ENCODE assay signal across 9 cellular contexts in the genomic region with DNA sequence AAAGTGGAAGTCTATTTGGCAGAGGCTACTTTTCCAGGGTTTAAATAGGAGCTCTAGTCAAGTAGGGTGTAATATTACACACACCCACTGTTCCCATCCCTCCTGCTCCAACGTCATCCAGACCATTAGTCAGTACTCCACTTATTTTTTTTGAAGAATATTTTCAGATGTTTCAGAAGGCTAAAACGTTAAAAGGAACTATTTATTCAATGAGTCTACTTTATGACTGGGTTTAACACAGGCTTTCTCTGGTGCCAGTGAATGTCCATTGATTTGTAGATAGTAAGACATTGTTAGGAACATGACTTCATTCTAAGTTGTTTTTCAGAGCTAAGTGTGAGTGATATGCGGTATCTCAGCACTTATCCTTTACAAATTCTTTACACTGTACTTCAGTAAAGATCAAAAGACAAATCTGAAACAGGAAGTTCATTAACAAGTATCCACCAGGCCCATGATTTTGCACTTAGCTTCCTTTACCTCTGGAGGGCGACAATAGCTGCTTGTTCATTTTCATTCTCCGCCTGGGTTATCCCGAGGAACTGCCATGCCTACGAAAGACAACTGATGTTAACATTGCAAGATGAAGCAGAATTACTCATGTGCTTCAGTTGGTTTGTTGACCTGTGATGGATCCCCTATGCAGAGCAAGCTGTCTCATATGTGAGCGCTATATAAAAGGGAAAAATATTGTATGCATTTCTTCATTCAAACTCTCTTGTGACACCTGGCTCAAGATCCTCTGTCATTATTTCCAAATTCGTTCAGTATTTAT.
DNase-seq lines count a peak whose midpoint lies in the region; ATAC-seq and TF ChIP-seq lines count a peak whose summit lies in the region.
"Had no signal": no experiment of that assay in that cellular context is flagged by ENCODE, and none has a peak within 500 bp of the region (broad histone marks: within the 10 kb centered on the region; RNA-seq: fewer than 3 reads in every experiment).

No MANE protein-coding gene starts in this region.

- H4K20me1 ChIP-seq in H9 (ENCODE audit: control insufficient read depth, insufficient read depth, insufficient read length), result no peaks in the 10 kb centered on the region
- H4K20me1 ChIP-seq in PC-9 (ENCODE audit: insufficient read depth), result no peaks in the 10 kb centered on the region

- no peaks in the 10 kb centered on the region for H3K23me2 ChIP-seq in H9 (ENCODE audit: insufficient read length, low read depth, low read length, poor library complexity, severe bottlenecking)

- H2BK120ac ChIP-seq in H9 (ENCODE audit: low read depth, low read length, poor library complexity, severe bottlenecking), result no peak overlapping the region

- H3K4me1 Mint-ChIP-seq in H9, result peaks cover 2 to 5% of the 10 kb centered on the region in 2 experiments; a peak in 3 of 4 replicates

- no peak overlapping the region for H3K14ac ChIP-seq in H9 (ENCODE audit: insufficient read depth, low read length)

- H3K27me3 ChIP-seq in H9 (ENCODE audit: insufficient read depth, low read length) (no peaks in the 10 kb centered on the region), PC-9 (ENCODE audit: insufficient read depth, low read depth) (no peaks in the 10 kb centered on the region), lower lobe of right lung (ENCODE audit: low read depth) (no peaks in the 10 kb centered on the region)
- H3K27me3 ChIP-seq: neutrophil had no signal

- H3K27ac ChIP-seq in 22Rv1 (no peak overlapping the region), H9 (ENCODE audit: insufficient read length, low read depth, low read length) (no peak overlapping the region), PC-9 (no peak overlapping the region), lower lobe of right lung (no peak overlapping the region)
- H3K27ac ChIP-seq: neutrophil had no signal

- H3F3A ChIP-seq in PC-9 (ENCODE audit: insufficient read depth, low read depth), result no peaks in the 10 kb centered on the region

- no peak overlapping the region for H2AFZ ChIP-seq in H9 (ENCODE audit: low read length)
- H2AFZ ChIP-seq in PC-9, result peak overlapping the region; percentile 23; the same call in 1 of the 2 replicates

- no peaks in the 10 kb centered on the region for H3K9me3 ChIP-seq in H9 (ENCODE audit: control insufficient read depth, low read depth, low read length)
- no peaks in the 10 kb centered on the region for H3K9me3 ChIP-seq in PC-9 (ENCODE audit: insufficient read depth, low read depth)
- no peaks in the 10 kb centered on the region for H3K9me3 ChIP-seq in lower lobe of right lung
- H3K9me3 ChIP-seq: neutrophil had no signal

- H3K4me2 ChIP-seq in H9 (ENCODE audit: insufficient read depth, insufficient read length, low read length) (no peak overlapping the region), PC-9 (no peak overlapping the region)

- no peak overlapping the region for H3T11ph ChIP-seq in H9 (ENCODE audit: low read length)

- H2BK20ac ChIP-seq in H9 (ENCODE audit: low read depth, low read length, poor library complexity, severe bottlenecking), result no peak overlapping the region

- no peaks in the 10 kb centered on the region for H3K27me3 Mint-ChIP-seq in H9 (ENCODE audit: low read depth)

- POLR2A ChIA-PET in PC-9 (lab: Charles Lee; ENCODE audit: unreplicated experiment), result interaction anchor here (1.0 kb wide), 1 partner anchor 179 kb away, joined by 4 read pairs; no protein-coding TSS in a partner anchor

- DNase-seq in H9, result peak; percentile 57
- DNase-seq in Kasumi-1 (lab: John Stamatoyannopoulos, UW), result peak; percentile 81 to 90
- peak in 1 of 2 experiments; percentile 45 for DNase-seq in PC-9
- DNase-seq in dedifferentiated amniotic fluid mesenchymal stem cell (ENCODE audit: extremely low spot score), result peak; percentile 83
- no peak for DNase-seq in lower lobe of right lung
- DNase-seq in effector CD8-positive, alpha-beta T cell (lab: John Stamatoyannopoulos, UW), result no peak

- CTCF ChIA-PET in PC-9 (lab: Charles Lee), result interaction anchor here (0.5 to 1.6 kb wide), 7 partner anchors 119 to 846 kb away, joined by 3 to 11 read pairs (median 4); no protein-coding TSS in a partner anchor

- H3K4ac ChIP-seq in H9 (ENCODE audit: low read depth, low read length), result no peak overlapping the region

- H3K9me3 Mint-ChIP-seq in H9, result no peaks in the 10 kb centered on the region; a peak in 1 of 5 replicates

- H3K79me2 ChIP-seq in H9 (ENCODE audit: insufficient read depth, low read length) (no peaks in the 10 kb centered on the region), PC-9 (ENCODE audit: low read depth) (no peaks in the 10 kb centered on the region)

- H2BK15ac ChIP-seq in H9 (ENCODE audit: low read depth, low read length), result no peak overlapping the region

- H3K4me3 ChIP-seq in PC-9 (no peak overlapping the region), lower lobe of right lung (no peak overlapping the region)

- peak; percentile 86 for TF ChIP-seq CTCF in 22Rv1 (IDR thresholded peaks at IDR 0.05)
- TF ChIP-seq CTCF in GM12801 (IDR thresholded peaks at IDR 0.05; ENCODE audit: extremely low read depth, insufficient read length), result peak; percentile 61
- peak; percentile 86 for TF ChIP-seq CTCF in H9 (conservative IDR thresholded peaks at IDR 0.05)
- TF ChIP-seq CTCF in PC-9 (conservative IDR thresholded peaks at IDR 0.05), result peak; percentile 71
- peak; percentile 54 for TF ChIP-seq CTCF in lower lobe of right lung (IDR thresholded peaks at IDR 0.05)

- no peak overlapping the region for H4K5ac ChIP-seq in H9 (ENCODE audit: insufficient read length, low read depth, low read length)

- no peak overlapping the region for H2BK5ac ChIP-seq in H9 (ENCODE audit: insufficient read length, low read length)

- intact Hi-C loops in PC-9 (cut with micrococcal nuclease; ENCODE audit: unreplicated experiment) (loop anchor here (1.0 to 2.0 kb wide), 2 partner anchors 783 to 868 kb away; a partner anchor contains a TSS), lower lobe of right lung (cut with DNase I) (no loop called here)

- peak overlapping the region in 1 of 3 experiments; percentile 38; a peak in 2 of 7 replicates for H3K27ac Mint-ChIP-seq in H9

- no peak overlapping the region for H3K4me3 Mint-ChIP-seq in H9

- H3K36me3 ChIP-seq in PC-9 (ENCODE audit: low read depth) (no peaks in the 10 kb centered on the region), lower lobe of right lung (no peaks in the 10 kb centered on the region)
- H3K36me3 ChIP-seq: neutrophil had no signal

- H3K79me1 ChIP-seq in H9 (ENCODE audit: insufficient read depth, low read depth, low read length, poor library complexity, severe bottlenecking), result no peaks in the 10 kb centered on the region

- H3K9me2 ChIP-seq in PC-9 (ENCODE audit: insufficient read depth), result no peaks in the 10 kb centered on the region

- peaks cover 0 to 2% (median 0%) of the 10 kb centered on the region in 3 experiments; a peak in 1 of 7 replicates for H3K36me3 Mint-ChIP-seq in H9 (ENCODE audit: insufficient read depth in 1 of 3, low read depth in 3 of 3)

- no CpG with 5 or more reads among the region's 9 CpGs for WGBS in H9 (ENCODE audit: extremely low coverage, insufficient read length, low lambda C conversion rate)

- no peaks in the 10 kb centered on the region for H3K4me1 ChIP-seq in H9 (ENCODE audit: insufficient read depth, low read length)
- H3K4me1 ChIP-seq in PC-9 (replicated peaks; ENCODE audit: insufficient read depth), result no peaks in the 10 kb centered on the region
- H3K4me1 ChIP-seq in lower lobe of right lung, result peaks cover 6% of the 10 kb centered on the region

- H2BK12ac ChIP-seq in H9 (ENCODE audit: insufficient read length, low read depth, low read length), result no peak overlapping the region

- no peak overlapping the region for H2AK5ac ChIP-seq in H9 (ENCODE audit: insufficient read length, low read length)

- no TSS peak for BruUV-seq in PC-9 (replicated peaks; lab: Mats Ljungman, UMichigan)

- no peak overlapping the region for H3K18ac ChIP-seq in H9 (ENCODE audit: insufficient read length, low read depth, low read length)

- no peak overlapping the region for H3K56ac ChIP-seq in H9 (ENCODE audit: insufficient read length, low read depth, low read length)

- H4K8ac ChIP-seq in H9 (replicated peaks; ENCODE audit: insufficient read length, low read depth, low read length), result no peak overlapping the region

- no peak overlapping the region for H3K23ac ChIP-seq in H9 (ENCODE audit: insufficient read length, low read depth, low read length)

- H4K91ac ChIP-seq in H9 (ENCODE audit: insufficient read length, low read depth, low read length), result no peak overlapping the region

- H3K9ac ChIP-seq in H9 (ENCODE audit: extremely low read depth, insufficient read length, low read length), result no peak overlapping the region

- peak; percentile 75 to 89 for ATAC-seq in lower lobe of right lung

Comparison
In these comparisons a context has a peak if more than half of its experiments do, and no peak if none do; other contexts are left out.
1. DNase-seq: peak in H9 (single experiment), Kasumi-1 (2 of 2) and dedifferentiated amniotic fluid mesenchymal stem cell (single experiment); none in lower lobe of right lung (single experiment) and effector CD8-positive, alpha-beta T cell (single experiment).
2. Peak in every context shown above with its lines, with median percentiles within 50 percentile points of each other: CTCF ChIP-seq.